Comparison of ENCODE assay signal across 29 cellular contexts in the genomic region with DNA sequence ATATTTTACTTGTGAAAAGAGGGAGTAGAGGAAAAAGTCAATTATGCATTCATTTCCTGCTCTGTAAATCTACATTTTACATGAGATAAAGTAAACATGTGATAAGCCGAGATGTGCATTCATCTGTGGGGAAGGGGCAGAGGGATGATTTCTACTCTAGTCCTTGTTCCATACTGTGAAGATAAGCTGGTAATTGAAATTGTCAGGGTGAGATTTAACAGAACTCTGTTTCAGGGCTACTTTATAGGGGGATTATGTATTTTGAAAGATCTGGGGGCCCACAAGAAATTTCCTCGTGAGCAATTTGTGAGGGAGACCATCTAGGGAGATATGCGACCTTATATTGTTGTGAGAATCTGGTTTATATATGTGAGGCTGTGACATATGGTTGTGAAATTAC.
"Had no signal": no experiment of that assay in that cellular context is flagged by ENCODE, and none has a peak within 500 bp of the region (broad histone marks: within the 10 kb centered on the region; RNA-seq: fewer than 3 reads in every experiment).

No MANE protein-coding gene starts in this region.

- H3K4me3 ChIP-seq: colonic mucosa, esophagus squamous epithelium, gastroesophageal sphincter, heart right ventricle had no signal

- DNase-seq: activated B cell treated with CpG ODN at 0.5 μM for 24 hours; activated CD4-positive, alpha-beta memory T cell treated with anti-CD3 and anti-CD28 coated beads, Interleukin-2, amount 10 ng/mL, durations not matched to agents 7 days and 5 days; activated CD4-positive, alpha-beta T cell treated with anti-CD3 and anti-CD28 coated beads, Interleukin-2, amount 10 ng/mL, durations not matched to agents 7 days and 5 days; activated CD4-positive, alpha-beta T cell treated with anti-CD3 and anti-CD28 coated beads, Interleukin-2, amount 50 U/mL, for 4 hours; activated CD8-positive, alpha-beta memory T cell treated with anti-CD3 and anti-CD28 coated beads, Interleukin-2, amount 50 U/mL, for 48 hours; activated gamma-delta T cell; activated naive CD4-positive, alpha-beta T cell; activated naive CD4-positive, alpha-beta T cell treated with anti-CD3 and anti-CD28 coated beads, Interleukin-2, amount 10 ng/mL, durations not matched to agents 7 days and 5 days; activated T-cell treated with anti-CD3 and anti-CD28 coated beads for 4 hours; activated T-cell treated with anti-CD3 and anti-CD28 coated beads, Interleukin-2, amount 50 U/mL, for 24 hours; activated T-cell treated with anti-CD3 and anti-CD28 coated beads, Interleukin-2, amount 50 U/mL, for 72 hours; amniotic stem cell; anterior cingulate cortex; brain microvascular endothelial cell; central memory CD4-positive, alpha-beta T cell; cerebellar nuclear complex; colonic mucosa; effector CD8-positive, alpha-beta T cell; esophagus squamous epithelium; foreskin melanocyte; heart right ventricle; T-cell; T1000; WERI-Rb-1 had no signal

- H3K4me1 ChIP-seq: colonic mucosa, gastroesophageal sphincter had no signal

- ATAC-seq: activated CD4-positive, CD25-positive, alpha-beta regulatory T cell treated with anti-CD3 and anti-CD28 coated beads, Interleukin-2, amount 50 U/mL, for 24 hours; activated naive CD4-positive, alpha-beta T cell treated with anti-CD3 and anti-CD28 coated beads, Interleukin-2, amount 50 U/mL, for 72 hours; activated T-cell treated with anti-CD3 and anti-CD28 coated beads, Interleukin-2, amount 50 U/mL, for 72 hours; gastroesophageal sphincter; heart right ventricle; T-cell had no signal

- H3K27ac Mint-ChIP-seq: activated B cell treated with CpG ODN at 0.5 μM for 24 hours; activated CD4-positive, alpha-beta memory T cell treated with anti-CD3 and anti-CD28 coated beads, Interleukin-2, amount 10 ng/mL, durations not matched to agents 7 days and 5 days; activated CD4-positive, alpha-beta T cell treated with anti-CD3 and anti-CD28 coated beads, Interleukin-2, amount 10 ng/mL, durations not matched to agents 7 days and 5 days; activated naive CD4-positive, alpha-beta T cell treated with anti-CD3 and anti-CD28 coated beads, Interleukin-2, amount 10 ng/mL, durations not matched to agents 7 days and 5 days; activated naive CD4-positive, alpha-beta T cell treated with anti-CD3 and anti-CD28 coated beads, Interleukin-2, amount 50 U/mL, for 72 hours; activated T-cell treated with anti-CD3 and anti-CD28 coated beads, Interleukin-2, amount 50 U/mL, for 24 hours; activated T-cell treated with anti-CD3 and anti-CD28 coated beads, Interleukin-2, amount 50 U/mL, for 72 hours; T-cell; T-helper 1 cell treated with Interleukin-12 subunit alpha and Interleukin-12 subunit beta and Interleukin-4 antibody, amounts not matched to agents 30 μg/mL and 1 μg/mL, for 36 hours had no signal

- H3K36me3 ChIP-seq: brain microvascular endothelial cell, colonic mucosa, esophagus squamous epithelium, gastroesophageal sphincter, heart right ventricle, WERI-Rb-1 had no signal

- H3K4me3 Mint-ChIP-seq: activated B cell treated with CpG ODN at 0.5 μM for 24 hours; activated CD4-positive, alpha-beta memory T cell treated with anti-CD3 and anti-CD28 coated beads, Interleukin-2, amount 10 ng/mL, durations not matched to agents 7 days and 5 days; activated CD4-positive, alpha-beta T cell treated with anti-CD3 and anti-CD28 coated beads, Interleukin-2, amount 10 ng/mL, durations not matched to agents 7 days and 5 days; activated naive CD4-positive, alpha-beta T cell treated with anti-CD3 and anti-CD28 coated beads, Interleukin-2, amount 10 ng/mL, durations not matched to agents 7 days and 5 days; activated T-cell treated with anti-CD3 and anti-CD28 coated beads, Interleukin-2, amount 50 U/mL, for 24 hours; activated T-cell treated with anti-CD3 and anti-CD28 coated beads, Interleukin-2, amount 50 U/mL, for 72 hours; T-cell; T-helper 1 cell treated with Interleukin-12 subunit alpha and Interleukin-12 subunit beta and Interleukin-4 antibody, amounts not matched to agents 30 μg/mL and 1 μg/mL, for 36 hours had no signal

- H3K27ac ChIP-seq: brain microvascular endothelial cell, colonic mucosa, epithelial cell of prostate, esophagus squamous epithelium, gastroesophageal sphincter, heart right ventricle, WERI-Rb-1 had no signal

- H3K9me3 Mint-ChIP-seq: activated CD4-positive, alpha-beta memory T cell treated with anti-CD3 and anti-CD28 coated beads, Interleukin-2, amount 10 ng/mL, durations not matched to agents 7 days and 5 days; activated CD4-positive, alpha-beta T cell treated with anti-CD3 and anti-CD28 coated beads, Interleukin-2, amount 10 ng/mL, durations not matched to agents 7 days and 5 days; activated naive CD4-positive, alpha-beta T cell treated with anti-CD3 and anti-CD28 coated beads, Interleukin-2, amount 10 ng/mL, durations not matched to agents 7 days and 5 days; T-helper 1 cell treated with Interleukin-12 subunit alpha and Interleukin-12 subunit beta and Interleukin-4 antibody, amounts not matched to agents 30 μg/mL and 1 μg/mL, for 36 hours had no signal

- H3K27me3 Mint-ChIP-seq: activated B cell treated with CpG ODN at 0.5 μM for 24 hours; activated naive CD4-positive, alpha-beta T cell treated with anti-CD3 and anti-CD28 coated beads, Interleukin-2, amount 10 ng/mL, durations not matched to agents 7 days and 5 days had no signal

- H3K4me1 Mint-ChIP-seq: activated B cell treated with CpG ODN at 0.5 μM for 24 hours; activated CD4-positive, alpha-beta T cell treated with anti-CD3 and anti-CD28 coated beads, Interleukin-2, amount 10 ng/mL, durations not matched to agents 7 days and 5 days; activated naive CD4-positive, alpha-beta T cell treated with anti-CD3 and anti-CD28 coated beads, Interleukin-2, amount 10 ng/mL, durations not matched to agents 7 days and 5 days; T-cell had no signal

- H3K9me3 ChIP-seq: colonic mucosa, esophagus squamous epithelium, gastroesophageal sphincter had no signal

- H3K27me3 ChIP-seq: brain microvascular endothelial cell, colonic mucosa, esophagus squamous epithelium had no signal

- H3K36me3 Mint-ChIP-seq: activated naive CD4-positive, alpha-beta T cell treated with anti-CD3 and anti-CD28 coated beads, Interleukin-2, amount 10 ng/mL, durations not matched to agents 7 days and 5 days; activated naive CD4-positive, alpha-beta T cell treated with anti-CD3 and anti-CD28 coated beads, Interleukin-2, amount 50 U/mL, for 72 hours; T-cell had no signal
